ENCODE assay signal across 1 cellular context in genomic region chr2:181786371-181787228, GRCh38.
TF ChIP-seq lines count a peak whose summit lies in the region.

No MANE protein-coding gene starts in this region.

TF ChIP-seq in IMR-90, 13 proteins besides CTCF, POLR2A, EP300 and RAD21:
- TF ChIP-seq CEBPB (IDR thresholded peaks at IDR 0.05; ENCODE audit: low read depth, low read length) (peak; percentile 59; the same call in 1 of the 2 replicates), RFX5 (IDR thresholded peaks at IDR 0.05; ENCODE audit: low read depth, low read length) (no peak)
